18 cellular contexts compared by ENCODE assay signal in the genomic region with DNA sequence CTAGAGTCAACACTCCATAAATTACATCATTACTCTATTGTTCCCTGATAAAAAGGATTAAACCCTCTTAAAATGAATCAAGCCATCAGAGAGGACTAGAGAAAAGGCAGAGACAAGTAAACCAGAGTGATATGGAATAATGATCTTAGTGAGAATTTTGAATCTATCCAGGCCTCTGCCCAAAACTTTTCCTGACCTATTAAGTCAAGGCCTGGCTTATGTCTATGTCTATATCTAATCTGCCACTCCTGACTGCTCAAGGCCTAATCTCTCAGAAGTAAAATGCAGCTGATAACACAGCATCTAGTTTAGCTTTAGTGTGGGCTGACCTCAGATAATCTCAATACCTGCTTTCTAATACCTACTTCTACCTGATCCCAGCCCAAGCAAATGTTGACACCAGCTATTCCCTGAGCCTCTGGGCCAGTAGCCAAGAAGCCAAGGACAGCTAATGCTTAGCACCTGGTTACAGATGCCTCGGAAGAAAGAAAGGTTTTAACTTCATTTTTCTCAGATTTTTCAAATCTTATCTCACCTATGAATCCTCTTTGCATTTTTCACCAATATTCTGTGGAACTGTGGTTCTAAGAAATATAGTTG.
A peak's percentile ranks its signal among the peaks of the same experiment; 100 is the strongest.
DNase-seq lines count a peak whose midpoint lies in the region; ATAC-seq, FAIRE-seq and TF ChIP-seq lines count a peak whose summit lies in the region.
"Had no signal": no experiment of that assay in that cellular context is flagged by ENCODE, and none has a peak within 500 bp of the region (broad histone marks: within the 10 kb centered on the region; RNA-seq: fewer than 3 reads in every experiment).

No MANE protein-coding gene starts in this region.

- no peaks in the 10 kb centered on the region for H3K27me3 ChIP-seq in Peyer's patch
- H3K27me3 ChIP-seq: BE2C had no signal

- peak; percentile 19 for DNase-seq in DMS79 (lab: John Stamatoyannopoulos, UW)
- DNase-seq in NCI-H2107 (lab: John Stamatoyannopoulos, UW), result peak; percentile 7
- DNase-seq in amniotic epithelial cell (ENCODE audit: low read depth), result peak; percentile 29
- peak; percentile 21 for DNase-seq in mucosa of gallbladder (ENCODE audit: low spot score)
- DNase-seq in H54 (ENCODE audit: insufficient read length, low spot score), result no peak
- DNase-seq in Peyer's patch, result no peak
- DNase-seq: BE2C; CD4-positive, alpha-beta T cell; DND-41; GOT3; NCI-H1417; NCI-H1930; NCI-H226; NCI-H526 treated with DMSO at 0.1 percent for 48 hours; PC-9 had no signal

- H3K9me3 ChIP-seq in Peyer's patch, result no peaks in the 10 kb centered on the region
- H3K9me3 ChIP-seq: BE2C had no signal

- no peak for FAIRE-seq in H54 (lab: Jason Lieb, UNC)
- FAIRE-seq: D721Med, G401.6 had no signal

- H3K36me3 ChIP-seq in Peyer's patch, result no peaks in the 10 kb centered on the region
- H3K36me3 ChIP-seq: BE2C had no signal

- no peak overlapping the region for H3K4me3 ChIP-seq in Peyer's patch
- H3K4me3 ChIP-seq: PC-9 had no signal

- no peak overlapping the region for H3K27ac ChIP-seq in Peyer's patch
- H3K27ac ChIP-seq: PC-9 had no signal

- TF ChIP-seq CTCF in Peyer's patch (IDR thresholded peaks at IDR 0.05), result no peak

- ATAC-seq in GM19324 (IDR thresholded peaks at IDR 0.05; ENCODE audit: low FRiP score, unreplicated experiment), result no peak

- TF ChIP-seq POLR2A in H54 (IDR thresholded peaks at IDR 0.05; ENCODE audit: low read depth, low read length) (no peak), Peyer's patch (IDR thresholded peaks at IDR 0.05) (no peak)

- H3K4me1 ChIP-seq in Peyer's patch, result no peaks in the 10 kb centered on the region
- H3K4me1 ChIP-seq: BE2C had no signal

Comparison
In these comparisons a context has a peak if more than half of its experiments do, and no peak if none do; other contexts are left out.
1. DNase-seq: peak in DMS79 (single experiment), NCI-H2107 (single experiment), amniotic epithelial cell (single experiment) and mucosa of gallbladder (single experiment); none in H54 (single experiment) and Peyer's patch (0 of 3).